ENCODE assay signal across 1 cellular context in genomic region chrX:112668476-112669404, GRCh38.
A peak's percentile ranks its signal among the peaks of the same experiment; 100 is the strongest.
TF ChIP-seq lines count a peak whose summit lies in the region.

No MANE protein-coding gene starts in this region.

TF ChIP-seq in GM12878, 131 proteins besides CTCF, POLR2A, EP300 and RAD21 (continued from another document):
- TF ChIP-seq ASH2L (IDR thresholded peaks at IDR 0.05; ENCODE audit: borderline replicate concordance, low read depth) (no peak), MEF2A (IDR thresholded peaks at IDR 0.05; ENCODE audit: insufficient read depth, low read depth, low read length) (peak; percentile 41; the same call in 1 of the 2 replicates), RB1 (IDR thresholded peaks at IDR 0.05; ENCODE audit: borderline replicate concordance) (no peak), TCF3 (IDR thresholded peaks at IDR 0.05; ENCODE audit: borderline replicate concordance, insufficient read depth, low read depth, low read length) (no peak), MEF2B (IDR thresholded peaks at IDR 0.05; ENCODE audit: partially characterized antibody, poor library complexity, severe bottlenecking) (peak; percentile 42), NR2F1 (conservative IDR thresholded peaks at IDR 0.05) (peak; percentile 87), IKZF1 (conservative IDR thresholded peaks at IDR 0.05) (peak; percentile 62), RELB (IDR thresholded peaks at IDR 0.05; ENCODE audit: low read depth) (0 out of 2 replicates have a peak, but pooled peaks have one; percentile 24), JUND (IDR thresholded peaks at IDR 0.05; ENCODE audit: low read depth, low read length) (no peak), ZNF217 (IDR thresholded peaks at IDR 0.05) (no peak), BACH1 (IDR thresholded peaks at IDR 0.05; ENCODE audit: borderline replicate concordance) (no peak), WRNIP1 (IDR thresholded peaks at IDR 0.05; ENCODE audit: borderline replicate concordance, low read depth, low read length) (no peak), JUNB (IDR thresholded peaks at IDR 0.05) (no peak), MXI1 (IDR thresholded peaks at IDR 0.05; ENCODE audit: low read depth, low read length) (peak; percentile 19; the same call in 1 of the 2 replicates), MTA2 (IDR thresholded peaks at IDR 0.05; ENCODE audit: low read depth) (no peak)
- TF ChIP-seq, protein P1, sequence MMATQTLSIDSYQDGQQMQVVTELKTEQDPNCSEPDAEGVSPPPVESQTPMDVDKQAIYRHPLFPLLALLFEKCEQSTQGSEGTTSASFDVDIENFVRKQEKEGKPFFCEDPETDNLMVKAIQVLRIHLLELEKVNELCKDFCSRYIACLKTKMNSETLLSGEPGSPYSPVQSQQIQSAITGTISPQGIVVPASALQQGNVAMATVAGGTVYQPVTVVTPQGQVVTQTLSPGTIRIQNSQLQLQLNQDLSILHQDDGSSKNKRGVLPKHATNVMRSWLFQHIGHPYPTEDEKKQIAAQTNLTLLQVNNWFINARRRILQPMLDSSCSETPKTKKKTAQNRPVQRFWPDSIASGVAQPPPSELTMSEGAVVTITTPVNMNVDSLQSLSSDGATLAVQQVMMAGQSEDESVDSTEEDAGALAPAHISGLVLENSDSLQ (IDR thresholded peaks at IDR 0.05) = peak; percentile 92
- TF ChIP-seq, protein P2, sequence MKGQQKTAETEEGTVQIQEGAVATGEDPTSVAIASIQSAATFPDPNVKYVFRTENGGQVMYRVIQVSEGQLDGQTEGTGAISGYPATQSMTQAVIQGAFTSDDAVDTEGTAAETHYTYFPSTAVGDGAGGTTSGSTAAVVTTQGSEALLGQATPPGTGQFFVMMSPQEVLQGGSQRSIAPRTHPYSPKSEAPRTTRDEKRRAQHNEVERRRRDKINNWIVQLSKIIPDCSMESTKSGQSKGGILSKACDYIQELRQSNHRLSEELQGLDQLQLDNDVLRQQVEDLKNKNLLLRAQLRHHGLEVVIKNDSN (IDR thresholded peaks at IDR 0.05; ENCODE audit: borderline replicate concordance, extremely low read length, insufficient read depth, low read depth, low read length) = no peak
TF ChIP-seq in GM12878: peak in this region for 11.
